ENCODE assay signal across 35 cellular contexts in genomic region chrX:67503453-67503852, GRCh38. TPM values are rescaled to one million over a fixed set of nuclear protein-coding genes. Genes with fewer than 3 reads are reported as not detected.
"Had no signal": no experiment of that assay in that cellular context is flagged by ENCODE, and none has a peak within 500 bp of the region (broad histone marks: within the 10 kb centered on the region; RNA-seq: fewer than 3 reads in every experiment).

No MANE protein-coding gene starts in this region.

- H3K4me3 ChIP-seq: MG63 had no signal

- H3K36me3 ChIP-seq: MG63 had no signal

- H3K27ac ChIP-seq: KMS-11 had no signal

- DNase-seq: Karpas-422, Kasumi-1, MG63, MM.1S, MV-4-11, NCI-H1048, NCI-H1092, NCI-H1092 treated with DMSO at 0.1 percent for 48 hours, NCI-H1105, NCI-H1105 treated with DMSO at 0.1 percent for 48 hours, NCI-H1417, NCI-H1417 treated with DMSO at 0.1 percent for 48 hours, NCI-H1436, NCI-H1436 treated with DMSO at 0.1 percent for 48 hours, NCI-H146, NCI-H1694, NCI-H1694 treated with DMSO at 0.1 percent for 48 hours, NCI-H187, NCI-H187 treated with DMSO at 0.1 percent for 48 hours, NCI-H1930, NCI-H2029, NCI-H2029 treated with DMSO at 0.1 percent for 48 hours, NCI-H2081, NCI-H2081 treated with DMSO at 0.1 percent for 48 hours, NCI-H2107, NCI-H2171, NCI-H2171 treated with DMSO at 0.1 percent for 48 hours, NCI-H2227 treated with DMSO at 0.1 percent for 48 hours, NCI-H226, NCI-H345, NCI-H446, NCI-H446 treated with DMSO at 0.1 percent for 48 hours, NCI-H510A had no signal

- H3K4me2 ChIP-seq: KMS-11 had no signal

- H3K9ac ChIP-seq: KMS-11 had no signal

- H3K27me3 ChIP-seq: MG63 had no signal

- H3K9me3 ChIP-seq: MG63 had no signal

RNA-seq across cellular contexts. Expression of gene AR, which starts 40.4 kb away (rescaled TPM):
- total RNA-seq: MCF 10A had no signal
